ENCODE assay signal across 9 cellular contexts in genomic region chr6:17281497-17282481, GRCh38. TPM values are rescaled to one million over a fixed set of nuclear protein-coding genes. Genes with fewer than 3 reads are reported as not detected.
DNase-seq lines count a peak whose midpoint lies in the region; ATAC-seq and TF ChIP-seq lines count a peak whose summit lies in the region.
"Had no signal": no experiment of that assay in that cellular context is flagged by ENCODE, and none has a peak within 500 bp of the region (broad histone marks: within the 10 kb centered on the region; RNA-seq: fewer than 3 reads in every experiment).

No MANE protein-coding gene starts in this region.

- no peak overlapping the region for H3K9ac ChIP-seq in parathyroid adenoma

- no peak for ATAC-seq in activated CD8-positive, alpha-beta T cell treated with anti-CD3 and anti-CD28 coated beads for 36 hours
- ATAC-seq in GM21447 (IDR thresholded peaks at IDR 0.05; ENCODE audit: unreplicated experiment) (no peak), GM21528 (IDR thresholded peaks at IDR 0.05; ENCODE audit: low FRiP score, unreplicated experiment) (no peak), GM21423 (IDR thresholded peaks at IDR 0.05; ENCODE audit: unreplicated experiment) (no peak)

- H3K36me3 Mint-ChIP-seq in activated naive CD4-positive, alpha-beta T cell treated with anti-CD3 and anti-CD28 coated beads, Interleukin-2, amount 10 ng/mL, durations not matched to agents 7 days and 5 days, result peaks cover 1% of the 10 kb centered on the region
- H3K36me3 Mint-ChIP-seq in activated CD8-positive, alpha-beta T cell treated with anti-CD3 and anti-CD28 coated beads for 36 hours (ENCODE audit: low read depth), result no peaks in the 10 kb centered on the region

- no peak overlapping the region for H3K27ac Mint-ChIP-seq in activated naive CD4-positive, alpha-beta T cell treated with anti-CD3 and anti-CD28 coated beads, Interleukin-2, amount 10 ng/mL, durations not matched to agents 7 days and 5 days
- H3K27ac Mint-ChIP-seq in activated CD8-positive, alpha-beta T cell treated with anti-CD3 and anti-CD28 coated beads for 36 hours, result no peak overlapping the region
- H3K27ac Mint-ChIP-seq: activated naive CD4-positive, alpha-beta T cell treated with anti-CD3 and anti-CD28 coated beads, Interleukin-2, amount 50 U/mL, for 72 hours had no signal

- no peak for TF ChIP-seq CTCF in activated CD8-positive, alpha-beta T cell treated with anti-CD3 and anti-CD28 coated beads for 36 hours (IDR thresholded peaks at IDR 0.05)
- no peak for TF ChIP-seq CTCF in parathyroid adenoma (IDR thresholded peaks at IDR 0.05)

- peak overlapping the region; percentile 93 for H2AFZ ChIP-seq in parathyroid adenoma

- peak overlapping the region; percentile 62 for H3K4me3 Mint-ChIP-seq in activated naive CD4-positive, alpha-beta T cell treated with anti-CD3 and anti-CD28 coated beads, Interleukin-2, amount 10 ng/mL, durations not matched to agents 7 days and 5 days
- H3K4me3 Mint-ChIP-seq in activated CD8-positive, alpha-beta T cell treated with anti-CD3 and anti-CD28 coated beads for 36 hours, result peak overlapping the region; percentile 53

- intact Hi-C loops in activated CD8-positive, alpha-beta T cell treated with anti-CD3 and anti-CD28 coated beads for 36 hours (cut with micrococcal nuclease), result no loop called here
- intact Hi-C loops in head of caudate nucleus (cut with DNase I), result no loop called here

- H3K4me1 ChIP-seq in parathyroid adenoma, result no peaks in the 10 kb centered on the region

- H3K36me3 ChIP-seq in parathyroid adenoma (ENCODE audit: control insufficient read depth, insufficient read depth, low read length), result no peaks in the 10 kb centered on the region

- H3K9me3 Mint-ChIP-seq in activated naive CD4-positive, alpha-beta T cell treated with anti-CD3 and anti-CD28 coated beads, Interleukin-2, amount 10 ng/mL, durations not matched to agents 7 days and 5 days, result no peaks in the 10 kb centered on the region
- no peaks in the 10 kb centered on the region for H3K9me3 Mint-ChIP-seq in activated CD8-positive, alpha-beta T cell treated with anti-CD3 and anti-CD28 coated beads for 36 hours
- H3K9me3 Mint-ChIP-seq: activated naive CD4-positive, alpha-beta T cell treated with anti-CD3 and anti-CD28 coated beads, Interleukin-2, amount 50 U/mL, for 72 hours had no signal

- POLR2A ChIA-PET in activated CD8-positive, alpha-beta T cell treated with anti-CD3 and anti-CD28 coated beads for 36 hours (lab: Charles Lee), result no interaction called here

- peaks cover 57% of the 10 kb centered on the region for H3K27me3 Mint-ChIP-seq in activated naive CD4-positive, alpha-beta T cell treated with anti-CD3 and anti-CD28 coated beads, Interleukin-2, amount 10 ng/mL, durations not matched to agents 7 days and 5 days
- peaks cover 56% of the 10 kb centered on the region for H3K27me3 Mint-ChIP-seq in activated CD8-positive, alpha-beta T cell treated with anti-CD3 and anti-CD28 coated beads for 36 hours

- no peaks in the 10 kb centered on the region for H3K27me3 ChIP-seq in parathyroid adenoma (ENCODE audit: control insufficient read depth, insufficient read depth, low read length)

- H3K4me2 ChIP-seq in parathyroid adenoma (ENCODE audit: low read length), result peak overlapping the region; percentile 98

- no peaks in the 10 kb centered on the region for H3K9me3 ChIP-seq in parathyroid adenoma (ENCODE audit: control insufficient read depth, low read length)

- peak overlapping the region; percentile 66 for H3K4me3 ChIP-seq in parathyroid adenoma (ENCODE audit: low read depth, low read length)

- no peaks in the 10 kb centered on the region for H3K79me2 ChIP-seq in parathyroid adenoma

- no peak for DNase-seq in activated naive CD4-positive, alpha-beta T cell treated with anti-CD3 and anti-CD28 coated beads, Interleukin-2, amount 10 ng/mL, durations not matched to agents 7 days and 5 days
- DNase-seq in activated naive CD4-positive, alpha-beta T cell (lab: John Stamatoyannopoulos, UW), result no peak
- no peak for DNase-seq in activated CD8-positive, alpha-beta T cell treated with anti-CD3 and anti-CD28 coated beads for 36 hours
- DNase-seq in head of caudate nucleus, result peak in 29 of 42 donors; percentile 7 to 48 (median 24)

- peaks cover 10% of the 10 kb centered on the region for H3K4me1 Mint-ChIP-seq in activated naive CD4-positive, alpha-beta T cell treated with anti-CD3 and anti-CD28 coated beads, Interleukin-2, amount 10 ng/mL, durations not matched to agents 7 days and 5 days
- peaks cover 8% of the 10 kb centered on the region for H3K4me1 Mint-ChIP-seq in activated CD8-positive, alpha-beta T cell treated with anti-CD3 and anti-CD28 coated beads for 36 hours (ENCODE audit: low read depth)

- CTCF ChIA-PET in activated naive CD4-positive, alpha-beta T cell treated with anti-CD3 and anti-CD28 coated beads, Interleukin-2, amount 10 ng/mL, durations not matched to agents 7 days and 5 days (lab: Charles Lee), result no interaction called here
- CTCF ChIA-PET in activated CD8-positive, alpha-beta T cell treated with anti-CD3 and anti-CD28 coated beads for 36 hours (lab: Charles Lee), result no interaction called here

- no peak overlapping the region for H3K27ac ChIP-seq in parathyroid adenoma

RNA-seq across cellular contexts. Expression of gene RBM24, which starts 0.6 kb away (rescaled TPM):
- total RNA-seq in activated CD8-positive, alpha-beta T cell treated with anti-CD3 and anti-CD28 coated beads for 36 hours, result not detected
- total RNA-seq: activated naive CD4-positive, alpha-beta T cell treated with anti-CD3 and anti-CD28 coated beads, Interleukin-2, amount 50 U/mL, for 72 hours had no signal

Comparison
In these comparisons a context has a peak if more than half of its experiments do, and no peak if none do; other contexts are left out.
1. DNase-seq: peak in head of caudate nucleus (29 of 42); none in activated naive CD4-positive, alpha-beta T cell treated with anti-CD3 and anti-CD28 coated beads, Interleukin-2, amount 10 ng/mL, durations not matched to agents 7 days and 5 days (single experiment), activated naive CD4-positive, alpha-beta T cell (0 of 4) and activated CD8-positive, alpha-beta T cell treated with anti-CD3 and anti-CD28 coated beads for 36 hours (single experiment).